In the genomic region with DNA sequence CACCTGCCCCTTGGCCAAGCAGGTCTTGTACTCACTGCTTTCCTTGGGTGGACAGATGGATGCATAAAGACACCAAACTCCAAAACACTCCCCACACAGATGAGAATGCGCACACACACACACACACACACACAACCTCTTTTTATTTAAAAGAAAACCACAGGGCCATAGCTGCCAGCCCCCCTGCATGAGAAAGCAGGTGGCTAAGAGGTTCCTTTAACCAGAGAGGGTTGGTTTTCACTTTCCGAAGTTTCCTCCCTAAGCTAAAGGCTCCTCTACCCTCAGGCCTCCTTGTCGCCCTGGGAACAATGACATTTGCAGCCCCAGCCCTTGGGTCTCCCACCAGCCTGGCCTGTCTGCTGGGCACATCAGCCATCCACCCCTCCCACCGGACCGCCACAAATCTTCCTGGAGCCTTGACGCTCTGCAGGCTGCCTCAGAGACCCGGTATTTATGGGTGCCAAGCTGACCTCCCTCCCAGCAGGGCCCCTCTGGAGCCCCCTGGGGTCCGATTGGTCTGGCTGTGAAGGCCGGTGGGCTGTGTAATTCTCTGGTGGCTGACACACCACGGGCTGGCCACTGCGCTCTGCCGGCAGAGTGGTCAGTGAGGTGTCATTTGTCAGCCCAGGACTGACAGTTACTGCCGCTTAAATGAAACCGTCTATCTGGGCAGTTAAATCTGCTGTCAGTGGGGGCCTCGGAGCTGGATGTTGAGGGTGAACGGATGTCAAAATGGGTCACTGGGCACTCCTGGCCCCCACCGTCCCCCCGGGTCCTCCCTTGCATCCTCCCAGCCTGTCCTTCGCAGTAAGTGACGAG, we compare ENCODE assay signal across 27 cellular contexts. TPM values are rescaled to one million over a fixed set of nuclear protein-coding genes. Genes with fewer than 3 reads are reported as not detected.
DNase-seq lines count a peak whose midpoint lies in the region; ATAC-seq, FAIRE-seq and TF ChIP-seq lines count a peak whose summit lies in the region.
"Had no signal": no experiment of that assay in that cellular context is flagged by ENCODE, and none has a peak within 500 bp of the region (broad histone marks: within the 10 kb centered on the region; RNA-seq: fewer than 3 reads in every experiment).

No MANE protein-coding gene starts in this region.

- peak; percentile 63 for FAIRE-seq in GM12891 (lab: Jason Lieb, UNC)
- FAIRE-seq: astrocyte, endothelial cell of umbilical vein had no signal

- H4K20me1 ChIP-seq in neural progenitor cell (ENCODE audit: low read depth) = no peaks in the 10 kb centered on the region

- no peaks in the 10 kb centered on the region for H3K36me3 Mint-ChIP-seq in activated naive CD4-positive, alpha-beta T cell treated with anti-CD3 and anti-CD28 coated beads, Interleukin-2, amount 50 U/mL, for 24 hours
- no peaks in the 10 kb centered on the region for H3K36me3 Mint-ChIP-seq in activated naive CD4-positive, alpha-beta T cell treated with anti-CD3 and anti-CD28 coated beads for 36 hours (ENCODE audit: low read depth)
- no peaks in the 10 kb centered on the region for H3K36me3 Mint-ChIP-seq in activated T-helper 1 cell treated with anti-CD3 and anti-CD28 coated beads, Interleukin-12 subunit alpha, Interleukin-12 subunit beta, Interleukin-2, Interleukin-4 antibody, amounts not matched to agents 30 ng/mL and 10 ng/mL and 1 ng/mL, durations not matched to agents 14 hours and 24 hours and 36 hours (ENCODE audit: low read depth)
- no peaks in the 10 kb centered on the region for H3K36me3 Mint-ChIP-seq in neural progenitor cell
- H3K36me3 Mint-ChIP-seq: CD14-positive monocyte; mesothelial cell of epicardium; stimulated activated effector memory CD8-positive, alpha-beta T cell treated with anti-CD3 and anti-CD28 coated beads, Interleukin-12 subunit alpha, Interleukin-12 subunit beta, amount 100 ng/mL, for 72 hours had no signal

- H3K36me3 ChIP-seq in neural progenitor cell = no peaks in the 10 kb centered on the region
- H3K36me3 ChIP-seq: left lung, thoracic aorta had no signal

- TF ChIP-seq CTCF in neural progenitor cell (IDR thresholded peaks at IDR 0.05) (no peak), omental fat pad (IDR thresholded peaks at IDR 0.05) (no peak), lower leg skin (IDR thresholded peaks at IDR 0.05) (no peak)

- no peak for DNase-seq in activated naive CD4-positive, alpha-beta T cell treated with anti-CD3 and anti-CD28 coated beads for 36 hours
- DNase-seq in GM12891 (ENCODE audit: insufficient read length, low spot score) (no peak), neural progenitor cell (ENCODE audit: low spot score) (no peak), omental fat pad (ENCODE audit: low spot score) (no peak), NCI-H748 treated with DMSO at 0.1 percent for 48 hours (lab: John Stamatoyannopoulos, UW) (no peak), lower leg skin (ENCODE audit: low spot score in 2 of 2) (no peak)
- DNase-seq in activated T-helper 1 cell treated with anti-CD3 and anti-CD28 coated beads, Interleukin-12 subunit alpha, Interleukin-12 subunit beta, Interleukin-2, Interleukin-4 antibody, amounts not matched to agents 30 ng/mL and 10 ng/mL and 1 ng/mL, durations not matched to agents 14 hours and 24 hours and 36 hours (ENCODE audit: low spot score) = no peak
- DNase-seq: activated naive CD4-positive, alpha-beta T cell; dorsolateral prefrontal cortex; H9; KBM-7; NCI-H146; NCI-H2171 treated with DMSO at 0.1 percent for 48 hours; NCI-H526 treated with DMSO at 0.1 percent for 48 hours had no signal

- no peaks in the 10 kb centered on the region for H3K9me3 ChIP-seq in neural progenitor cell (ENCODE audit: low read depth)
- H3K9me3 ChIP-seq: left lung, thoracic aorta had no signal

- TF ChIP-seq POLR2A in GM12891 (IDR thresholded peaks at IDR 0.05; ENCODE audit: low read depth, low read length) = no peak
- no peak for TF ChIP-seq POLR2A in lower leg skin (IDR thresholded peaks at IDR 0.05)

- no peak overlapping the region for H3K4me3 ChIP-seq in neural progenitor cell
- H3K4me3 ChIP-seq in lower leg skin (ENCODE audit: low read depth, poor library complexity, severe bottlenecking) = no peak overlapping the region
- H3K4me3 ChIP-seq: dorsolateral prefrontal cortex, left lung, thoracic aorta had no signal

- H2AFZ ChIP-seq in neural progenitor cell (replicated peaks) = no peak overlapping the region

- no peak overlapping the region for H3K4me2 ChIP-seq in neural progenitor cell

- H3K27ac ChIP-seq in neural progenitor cell = no peak overlapping the region
- H3K27ac ChIP-seq: dorsolateral prefrontal cortex, left lung, thoracic aorta, VCaP had no signal

- H3K27me3 Mint-ChIP-seq in activated naive CD4-positive, alpha-beta T cell treated with anti-CD3 and anti-CD28 coated beads, Interleukin-2, amount 50 U/mL, for 24 hours = no peaks in the 10 kb centered on the region
- no peaks in the 10 kb centered on the region for H3K27me3 Mint-ChIP-seq in activated naive CD4-positive, alpha-beta T cell treated with anti-CD3 and anti-CD28 coated beads for 36 hours (ENCODE audit: low read depth)
- H3K27me3 Mint-ChIP-seq in activated T-helper 1 cell treated with anti-CD3 and anti-CD28 coated beads, Interleukin-12 subunit alpha, Interleukin-12 subunit beta, Interleukin-2, Interleukin-4 antibody, amounts not matched to agents 30 ng/mL and 10 ng/mL and 1 ng/mL, durations not matched to agents 14 hours and 24 hours and 36 hours (ENCODE audit: insufficient read depth) = no peaks in the 10 kb centered on the region
- peaks cover 11% of the 10 kb centered on the region for H3K27me3 Mint-ChIP-seq in neural progenitor cell (ENCODE audit: insufficient read depth, low read depth)

- peaks cover 5% of the 10 kb centered on the region for H3K4me1 ChIP-seq in neural progenitor cell
- H3K4me1 ChIP-seq: left lung had no signal

- no peaks in the 10 kb centered on the region for H3F3A ChIP-seq in neural progenitor cell (ENCODE audit: low read depth)

- no peak overlapping the region for H3K9ac ChIP-seq in neural progenitor cell

- intact Hi-C loops in activated naive CD4-positive, alpha-beta T cell treated with anti-CD3 and anti-CD28 coated beads for 36 hours (cut with micrococcal nuclease) = no loop called here
- intact Hi-C loops in activated T-helper 1 cell treated with anti-CD3 and anti-CD28 coated beads, Interleukin-12 subunit alpha, Interleukin-12 subunit beta, Interleukin-2, Interleukin-4 antibody, amounts not matched to agents 30 ng/mL and 10 ng/mL and 1 ng/mL, durations not matched to agents 14 hours and 24 hours and 36 hours (cut with micrococcal nuclease) = no loop called here
- intact Hi-C loops in lower leg skin (cut with DNase I; ENCODE audit: low total_unique reads) = no loop called here

- no peaks in the 10 kb centered on the region for H3K79me2 ChIP-seq in neural progenitor cell (ENCODE audit: low read depth)

- H3K4me1 Mint-ChIP-seq in activated naive CD4-positive, alpha-beta T cell treated with anti-CD3 and anti-CD28 coated beads, Interleukin-2, amount 50 U/mL, for 24 hours = peaks cover 22% of the 10 kb centered on the region
- peaks cover 30% of the 10 kb centered on the region for H3K4me1 Mint-ChIP-seq in activated naive CD4-positive, alpha-beta T cell treated with anti-CD3 and anti-CD28 coated beads for 36 hours (ENCODE audit: low read depth)
- peaks cover 16% of the 10 kb centered on the region for H3K4me1 Mint-ChIP-seq in activated T-helper 1 cell treated with anti-CD3 and anti-CD28 coated beads, Interleukin-12 subunit alpha, Interleukin-12 subunit beta, Interleukin-2, Interleukin-4 antibody, amounts not matched to agents 30 ng/mL and 10 ng/mL and 1 ng/mL, durations not matched to agents 14 hours and 24 hours and 36 hours (ENCODE audit: low read depth)
- H3K4me1 Mint-ChIP-seq in neural progenitor cell = peaks cover 21% of the 10 kb centered on the region
- H3K4me1 Mint-ChIP-seq: mesothelial cell of epicardium had no signal

- 76 to 79% methylated on average over 13 to 20 of the region's 20 CpGs for WGBS in lower leg skin, 2 donors

- H3K27ac Mint-ChIP-seq in activated naive CD4-positive, alpha-beta T cell treated with anti-CD3 and anti-CD28 coated beads, Interleukin-2, amount 50 U/mL, for 24 hours = no peak overlapping the region
- H3K27ac Mint-ChIP-seq in activated naive CD4-positive, alpha-beta T cell treated with anti-CD3 and anti-CD28 coated beads for 36 hours = no peak overlapping the region
- peak overlapping the region; percentile 47 for H3K27ac Mint-ChIP-seq in activated T-helper 1 cell treated with anti-CD3 and anti-CD28 coated beads, Interleukin-12 subunit alpha, Interleukin-12 subunit beta, Interleukin-2, Interleukin-4 antibody, amounts not matched to agents 30 ng/mL and 10 ng/mL and 1 ng/mL, durations not matched to agents 14 hours and 24 hours and 36 hours
- peak overlapping the region; percentile 65 for H3K27ac Mint-ChIP-seq in neural progenitor cell
- H3K27ac Mint-ChIP-seq: mesothelial cell of epicardium; stimulated activated effector memory CD8-positive, alpha-beta T cell treated with anti-CD3 and anti-CD28 coated beads, Interleukin-12 subunit alpha, Interleukin-12 subunit beta, amount 100 ng/mL, for 72 hours had no signal

- no peak for ATAC-seq in omental fat pad (ENCODE audit: low FRiP score)
- ATAC-seq: left lung; Right ventricle myocardium inferior; stimulated activated effector memory CD8-positive, alpha-beta T cell treated with anti-CD3 and anti-CD28 coated beads, Interleukin-12 subunit alpha, Interleukin-12 subunit beta, amount 100 ng/mL, for 72 hours had no signal

- H3K27me3 ChIP-seq in neural progenitor cell = peaks cover 21% of the 10 kb centered on the region

- H3K4me3 Mint-ChIP-seq in activated naive CD4-positive, alpha-beta T cell treated with anti-CD3 and anti-CD28 coated beads, Interleukin-2, amount 50 U/mL, for 24 hours = peak overlapping the region; percentile 1
- H3K4me3 Mint-ChIP-seq in activated naive CD4-positive, alpha-beta T cell treated with anti-CD3 and anti-CD28 coated beads for 36 hours = no peak overlapping the region
- no peak overlapping the region for H3K4me3 Mint-ChIP-seq in activated T-helper 1 cell treated with anti-CD3 and anti-CD28 coated beads, Interleukin-12 subunit alpha, Interleukin-12 subunit beta, Interleukin-2, Interleukin-4 antibody, amounts not matched to agents 30 ng/mL and 10 ng/mL and 1 ng/mL, durations not matched to agents 14 hours and 24 hours and 36 hours
- no peak overlapping the region for H3K4me3 Mint-ChIP-seq in neural progenitor cell
- H3K4me3 Mint-ChIP-seq: CD14-positive monocyte; H9; mesothelial cell of epicardium; stimulated activated effector memory CD8-positive, alpha-beta T cell treated with anti-CD3 and anti-CD28 coated beads, Interleukin-12 subunit alpha, Interleukin-12 subunit beta, amount 100 ng/mL, for 72 hours had no signal

- H3K9me3 Mint-ChIP-seq in activated naive CD4-positive, alpha-beta T cell treated with anti-CD3 and anti-CD28 coated beads, Interleukin-2, amount 50 U/mL, for 24 hours = no peaks in the 10 kb centered on the region
- no peaks in the 10 kb centered on the region for H3K9me3 Mint-ChIP-seq in activated naive CD4-positive, alpha-beta T cell treated with anti-CD3 and anti-CD28 coated beads for 36 hours
- no peaks in the 10 kb centered on the region for H3K9me3 Mint-ChIP-seq in activated T-helper 1 cell treated with anti-CD3 and anti-CD28 coated beads, Interleukin-12 subunit alpha, Interleukin-12 subunit beta, Interleukin-2, Interleukin-4 antibody, amounts not matched to agents 30 ng/mL and 10 ng/mL and 1 ng/mL, durations not matched to agents 14 hours and 24 hours and 36 hours
- H3K9me3 Mint-ChIP-seq in neural progenitor cell = no peaks in the 10 kb centered on the region
- H3K9me3 Mint-ChIP-seq: H9; mesothelial cell of epicardium; stimulated activated effector memory CD8-positive, alpha-beta T cell treated with anti-CD3 and anti-CD28 coated beads, Interleukin-12 subunit alpha, Interleukin-12 subunit beta, amount 100 ng/mL, for 72 hours had no signal

- CTCF ChIA-PET in activated naive CD4-positive, alpha-beta T cell treated with anti-CD3 and anti-CD28 coated beads for 36 hours (lab: Charles Lee) = interaction anchor here (0.8 to 1.5 kb wide), 2 partner anchors 41 to 76 kb away, joined by 3 to 5 read pairs; no protein-coding TSS in a partner anchor

RNA-seq across cellular contexts. Expression of a gene that starts 10.9 kb away (rescaled TPM):
- not detected for total RNA-seq in activated naive CD4-positive, alpha-beta T cell treated with anti-CD3 and anti-CD28 coated beads for 36 hours
- 0.26 TPM for polyA plus RNA-seq in GM12891 (2012; ENCODE audit: low read depth, missing spikeins)
- total RNA-seq in activated T-helper 1 cell treated with anti-CD3 and anti-CD28 coated beads, Interleukin-12 subunit alpha, Interleukin-12 subunit beta, Interleukin-2, Interleukin-4 antibody, amounts not matched to agents 30 ng/mL and 10 ng/mL and 1 ng/mL, durations not matched to agents 14 hours and 24 hours and 36 hours = not detected in 2 replicates
- total RNA-seq in neural progenitor cell (ENCODE audit: low replicate concordance) (1.0 and 3.3 TPM in 2 replicates), omental fat pad (not detected), lower leg skin (under 1 TPM in 2 of 4 donors, not detected in 2; 0.15 to 0.51 TPM)
- total RNA-seq: astrocyte, endothelial cell of umbilical vein, Right ventricle myocardium inferior, thoracic aorta had no signal
- polyA plus RNA-seq: CD14-positive monocyte, endothelial cell of umbilical vein had no signal

RNA-seq across cellular contexts. Expression of a gene that starts 46.0 kb away (rescaled TPM):
- not detected for total RNA-seq in activated naive CD4-positive, alpha-beta T cell treated with anti-CD3 and anti-CD28 coated beads for 36 hours
- polyA plus RNA-seq in GM12891 (2012; ENCODE audit: low read depth, missing spikeins) = not detected
- not detected in 2 replicates for total RNA-seq in activated T-helper 1 cell treated with anti-CD3 and anti-CD28 coated beads, Interleukin-12 subunit alpha, Interleukin-12 subunit beta, Interleukin-2, Interleukin-4 antibody, amounts not matched to agents 30 ng/mL and 10 ng/mL and 1 ng/mL, durations not matched to agents 14 hours and 24 hours and 36 hours
- 0.13 and 0.43 TPM in 2 replicates for total RNA-seq in neural progenitor cell (ENCODE audit: low replicate concordance)
- not detected for total RNA-seq in omental fat pad
- total RNA-seq in lower leg skin = under 1 TPM in 3 of 4 donors, not detected in 1; 0.20 to 0.49 (median 0.36) TPM
- total RNA-seq: astrocyte, endothelial cell of umbilical vein, G401, left lung, posterior vena cava, Right ventricle myocardium inferior, thoracic aorta had no signal
- polyA plus RNA-seq: CD14-positive monocyte, endothelial cell of umbilical vein, neural cell had no signal

Comparison
In these comparisons a context has a peak if more than half of its experiments do, and no peak if none do; other contexts are left out.
1. H3K27ac Mint-ChIP-seq: peak in activated T-helper 1 cell treated with anti-CD3 and anti-CD28 coated beads, Interleukin-12 subunit alpha, Interleukin-12 subunit beta, Interleukin-2, Interleukin-4 antibody, amounts not matched to agents 30 ng/mL and 10 ng/mL and 1 ng/mL, durations not matched to agents 14 hours and 24 hours and 36 hours (single experiment) and neural progenitor cell (single experiment); none in activated naive CD4-positive, alpha-beta T cell treated with anti-CD3 and anti-CD28 coated beads, Interleukin-2, amount 50 U/mL, for 24 hours (single experiment) and activated naive CD4-positive, alpha-beta T cell treated with anti-CD3 and anti-CD28 coated beads for 36 hours (single experiment).